ENCODE assay signal across 2 cellular contexts in the genomic region with DNA sequence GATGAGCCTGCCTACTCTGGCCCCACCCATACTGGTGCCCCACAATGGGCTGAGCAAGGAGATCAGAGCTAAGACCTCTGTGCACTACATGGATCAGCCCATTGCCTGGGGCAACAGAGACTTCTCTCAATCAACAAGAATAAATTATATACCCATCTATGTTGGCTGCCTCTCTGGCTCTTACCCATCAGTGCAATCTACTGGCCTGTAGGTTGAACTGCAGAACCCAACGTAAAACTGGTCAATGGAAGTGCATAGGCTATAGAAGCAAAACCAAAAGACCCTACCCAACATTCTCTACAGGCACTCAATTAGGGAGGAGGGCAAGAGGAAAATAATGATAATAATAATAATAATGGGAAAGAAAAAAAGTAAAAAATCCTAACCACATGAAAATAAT.
TF ChIP-seq lines count a peak whose summit lies in the region.

No MANE protein-coding gene starts in this region.

TF ChIP-seq in IMR-90, 13 proteins besides CTCF, POLR2A, EP300 and RAD21:
- TF ChIP-seq MAFK (IDR thresholded peaks at IDR 0.05; ENCODE audit: low read depth, low read length) (no peak), MAZ (IDR thresholded peaks at IDR 0.05; ENCODE audit: borderline replicate concordance, low read depth, low read length) (no peak), CHD1 (IDR thresholded peaks at IDR 0.05; ENCODE audit: low read depth, low read length) (no peak), NFE2L2 (IDR thresholded peaks at IDR 0.05; ENCODE audit: low read depth, low read length) (no peak), MXI1 (IDR thresholded peaks at IDR 0.05; ENCODE audit: borderline replicate concordance, low read depth, low read length) (no peak), RCOR1 (IDR thresholded peaks at IDR 0.05; ENCODE audit: insufficient replicate concordance, low read length) (no peak), FOS (IDR thresholded peaks at IDR 0.05; ENCODE audit: low read depth, low read length) (no peak), CEBPB (IDR thresholded peaks at IDR 0.05; ENCODE audit: low read depth, low read length) (no peak), RFX5 (IDR thresholded peaks at IDR 0.05; ENCODE audit: low read depth, low read length) (no peak)

TF ChIP-seq in H1, 55 proteins besides CTCF, POLR2A, EP300 and RAD21:
- no peak for TF ChIP-seq SP4 (IDR thresholded peaks at IDR 0.05; ENCODE audit: low read length)
- no peak for TF ChIP-seq SAP30 (IDR thresholded peaks at IDR 0.05; ENCODE audit: insufficient read depth, insufficient replicate concordance, low read length)
- no peak for TF ChIP-seq POU5F1 (IDR thresholded peaks at IDR 0.05; ENCODE audit: low read depth, low read length)
- no peak for TF ChIP-seq SRF (IDR thresholded peaks at IDR 0.05; ENCODE audit: low read depth, low read length)
- TF ChIP-seq CHD2 (IDR thresholded peaks at IDR 0.05; ENCODE audit: low read length): no peak
- TF ChIP-seq NANOG (IDR thresholded peaks at IDR 0.05; ENCODE audit: insufficient read depth, low read depth, low read length, poor library complexity, severe bottlenecking): no peak
- TF ChIP-seq SIX5 (IDR thresholded peaks at IDR 0.05; ENCODE audit: low read depth, low read length): no peak
- TF ChIP-seq SIRT6 (IDR thresholded peaks at IDR 0.05; ENCODE audit: low read length): no peak
- TF ChIP-seq, protein P1, sequence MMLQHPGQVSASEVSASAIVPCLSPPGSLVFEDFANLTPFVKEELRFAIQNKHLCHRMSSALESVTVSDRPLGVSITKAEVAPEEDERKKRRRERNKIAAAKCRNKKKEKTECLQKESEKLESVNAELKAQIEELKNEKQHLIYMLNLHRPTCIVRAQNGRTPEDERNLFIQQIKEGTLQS (IDR thresholded peaks at IDR 0.05; ENCODE audit: insufficient read depth, low read depth, low read length): no peak
